Comparison of ENCODE assay signal across 8 cellular contexts in the genomic region with DNA sequence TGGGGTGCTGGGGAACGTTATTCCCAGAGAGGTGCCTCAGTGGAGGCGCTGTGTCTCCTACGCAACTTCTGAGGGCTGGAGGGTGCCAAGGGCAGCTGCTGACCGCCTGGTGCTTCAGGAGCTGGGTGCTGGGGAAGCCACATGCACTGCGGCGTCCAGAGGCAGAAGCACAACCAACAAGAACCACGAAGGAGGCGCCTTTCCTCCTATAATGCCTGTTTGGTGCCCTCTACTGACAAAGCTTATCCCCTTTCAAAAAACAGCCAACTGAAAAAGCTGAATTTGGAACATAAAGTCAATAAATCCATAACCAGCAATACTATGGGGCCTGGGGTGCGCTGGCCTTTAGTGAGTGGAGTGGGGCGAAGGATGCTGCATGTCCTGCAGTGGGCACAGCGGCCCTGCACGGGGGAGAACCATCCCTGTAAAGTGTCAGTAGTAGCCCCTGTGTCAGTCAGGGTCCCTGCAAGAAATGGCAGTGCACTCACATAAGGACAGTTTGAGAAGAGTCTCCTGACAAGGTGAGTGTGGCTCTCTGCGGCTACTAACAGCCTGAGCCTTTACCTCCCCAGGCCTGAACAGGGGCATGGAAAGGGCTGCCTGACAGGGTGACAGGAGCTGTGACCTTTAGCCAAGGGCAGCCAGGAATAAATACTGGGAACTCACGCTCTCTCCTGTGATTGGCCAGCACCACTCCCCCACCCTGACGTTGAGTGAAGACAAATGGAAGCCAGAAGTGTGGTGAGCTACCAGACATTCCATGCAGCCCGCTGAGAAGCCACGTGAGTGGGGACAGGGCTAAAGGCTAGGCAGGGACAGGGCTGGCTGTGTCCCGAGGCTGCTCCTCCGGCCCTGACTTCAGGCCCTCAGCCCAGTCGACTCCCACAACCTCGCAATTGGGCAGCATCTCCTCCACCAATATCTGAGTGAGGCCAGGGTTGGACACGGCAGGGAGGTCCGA. TPM values are rescaled to one million over a fixed set of nuclear protein-coding genes. Genes with fewer than 3 reads are reported as not detected.
DNase-seq lines count a peak whose midpoint lies in the region; FAIRE-seq and TF ChIP-seq lines count a peak whose summit lies in the region.
"Had no signal": no experiment of that assay in that cellular context is flagged by ENCODE, and none has a peak within 500 bp of the region (broad histone marks: within the 10 kb centered on the region; RNA-seq: fewer than 3 reads in every experiment).

No MANE protein-coding gene starts in this region.

- H3K9me3 ChIP-seq in H1 (ENCODE audit: insufficient read depth in 2 of 2, low read depth in 1 of 2, low read length in 1 of 2) (no peaks in the 10 kb centered on the region), osteoblast (ENCODE audit: low read depth, low read length) (no peaks in the 10 kb centered on the region)

- no peak overlapping the region for H3K4ac ChIP-seq in H1 (replicated peaks; ENCODE audit: insufficient read length, low read depth, low read length)

- H4K5ac ChIP-seq in H1 (ENCODE audit: insufficient read length, low read depth, low read length), result no peak overlapping the region

- peaks cover 0 to 13% (median 4%) of the 10 kb centered on the region in 4 experiments; a peak in 5 of 7 replicates for H3K4me1 ChIP-seq in H1 (replicated peaks in 1 of 4; ENCODE audit: control insufficient read depth in 3 of 4, insufficient read depth in 4 of 4, low read length in 3 of 4)
- peaks cover 4% of the 10 kb centered on the region for H3K4me1 ChIP-seq in osteoblast (ENCODE audit: insufficient read depth, low read length)

- no peak overlapping the region for H3K9ac ChIP-seq in H1 (replicated peaks in 1 of 4; ENCODE audit: extremely low read depth in 1 of 4, low read depth in 3 of 4, low read length in 3 of 4)

- no peak overlapping the region for H3K56ac ChIP-seq in H1 (replicated peaks; ENCODE audit: insufficient read length, low read depth, low read length)

- H3K14ac ChIP-seq in H1 (ENCODE audit: insufficient read length), result no peak overlapping the region

- H4K91ac ChIP-seq in H1 (replicated peaks; ENCODE audit: insufficient read length, low read length), result no peak overlapping the region

- peaks cover 0 to 15% of the 10 kb centered on the region in 2 experiments for H4K20me1 ChIP-seq in H1 (replicated peaks in 1 of 2; ENCODE audit: control insufficient read depth in 1 of 2, insufficient read depth in 2 of 2, low read length in 2 of 2)
- H4K20me1 ChIP-seq in osteoblast (ENCODE audit: insufficient read depth, low read length), result peaks cover 7% of the 10 kb centered on the region

- no peak overlapping the region for H2BK120ac ChIP-seq in H1 (replicated peaks; ENCODE audit: low read depth, low read length)

- H2BK5ac ChIP-seq in H1 (ENCODE audit: low read depth, low read length), result peak overlapping the region; percentile 8; the same call in 1 of the 2 replicates

- H3K36me3 ChIP-seq in H1 (ENCODE audit: control insufficient read depth in 2 of 4, insufficient read depth in 4 of 4, low read length in 3 of 4) (peaks cover 9 to 20% (median 18%) of the 10 kb centered on the region in 4 experiments; a peak in 7 of 8 replicates), osteoblast (ENCODE audit: insufficient read depth, low read length) (peaks cover 15% of the 10 kb centered on the region)

- H3K79me2 ChIP-seq in H1 (ENCODE audit: control insufficient read depth in 1 of 2, insufficient read depth in 2 of 2, low read length in 2 of 2) (no peaks in the 10 kb centered on the region), osteoblast (ENCODE audit: insufficient read depth, low read length) (no peaks in the 10 kb centered on the region)

- TF ChIP-seq RAD21 in H1 (IDR thresholded peaks at IDR 0.05 in 1 of 2, conservative IDR thresholded peaks at IDR 0.05 in 1 of 2; ENCODE audit: low read depth in 2 of 2, low read length in 2 of 2), result peak; percentile 31 to 47

- CTCF ChIA-PET in H1 (lab: Charles Lee; ENCODE audit: partially characterized antibody), result interaction anchor here (0.6 to 4.1 kb wide), 17 partner anchors 8 to 434 kb away, joined by 3 to 21 read pairs (median 3); a partner anchor contains a TSS

- H3K27me3 ChIP-seq in H1 (replicated peaks in 1 of 4; ENCODE audit: control insufficient read depth in 3 of 4, extremely low read depth in 1 of 4, insufficient read depth in 3 of 4, low read length in 3 of 4) (no peaks in the 10 kb centered on the region), osteoblast (ENCODE audit: insufficient read depth, low read length) (no peaks in the 10 kb centered on the region)

- POLR2A ChIA-PET in H1 (lab: Charles Lee; ENCODE audit: partially characterized antibody), result interaction anchor here (0.8 to 1.7 kb wide), 9 partner anchors 8 to 166 kb away, joined by 3 to 12 read pairs (median 4); a partner anchor contains a TSS

- H3K4me3 ChIP-seq in H1 (ENCODE audit: extremely low read depth in 1 of 4, insufficient read depth in 2 of 4, low read depth in 3 of 4, low read length in 4 of 4), result no peak overlapping the region
- no peak overlapping the region for H3K4me3 ChIP-seq in osteoblast (ENCODE audit: insufficient read depth, low read length)

- H2BK20ac ChIP-seq in H1 (ENCODE audit: low read length), result no peak overlapping the region

- no peak for TF ChIP-seq EP300 in H1 (IDR thresholded peaks at IDR 0.05; ENCODE audit: borderline replicate concordance in 1 of 2, low read depth in 2 of 2, low read length in 2 of 2)

- FAIRE-seq in H1 (lab: Jason Lieb, UNC), result no peak

- no peak overlapping the region for H2BK15ac ChIP-seq in H1 (ENCODE audit: low read length)

- H2BK12ac ChIP-seq in H1 (ENCODE audit: low read depth, low read length), result 0 out of 2 replicates have a peak overlapping the region, but pooled peaks have one; percentile 70

- no peak overlapping the region for H2AK5ac ChIP-seq in H1 (ENCODE audit: low read depth, low read length)

- 89% methylated on average over 23 of the region's 23 CpGs; no CpG with 5 or more reads in 1 of the 2 experiments for WGBS in H1 (ENCODE audit: extremely low coverage in 1 of 2, insufficient coverage in 1 of 2, insufficient read length in 1 of 2, insufficient replicate concordance in 2 of 2, low coverage in 1 of 2, low lambda C conversion rate in 2 of 2, missing lambda C conversion rate in 1 of 2), 2 experiments

- no peak overlapping the region for H4K8ac ChIP-seq in H1 (ENCODE audit: extremely low read depth, insufficient read depth, low read length)

- H3K23ac ChIP-seq in H1 (ENCODE audit: insufficient read length), result no peak overlapping the region

- no peaks in the 10 kb centered on the region for H3K79me1 ChIP-seq in H1 (ENCODE audit: low read depth, low read length)

- no peak overlapping the region for H2AFZ ChIP-seq in H1 (ENCODE audit: low read length)
- no peak overlapping the region for H2AFZ ChIP-seq in osteoblast (ENCODE audit: low read length)

- H3K23me2 ChIP-seq in H1 (ENCODE audit: low read depth, low read length), result peaks cover 15% of the 10 kb centered on the region

- H3K4me2 ChIP-seq in H1 (ENCODE audit: insufficient read depth in 1 of 2, low read depth in 2 of 2, low read length in 2 of 2), result no peak overlapping the region
- H3K4me2 ChIP-seq in osteoblast (ENCODE audit: insufficient read depth, low read length), result no peak overlapping the region

- no peak for TF ChIP-seq POLR2A in H1 (IDR thresholded peaks at IDR 0.05; ENCODE audit: control extremely low read depth in 1 of 2, low read depth in 2 of 2, low read length in 2 of 2)

- no peak overlapping the region for H3K18ac ChIP-seq in H1 (ENCODE audit: extremely low read depth, low read length)

- peak; percentile 46 for DNase-seq in GF-D8 (lab: John Stamatoyannopoulos, UW)
- peak; percentile 61 for DNase-seq in NOMO-1 treated with DMSO at 0.1 percent for 48 hours (lab: John Stamatoyannopoulos, UW; ENCODE audit: unreplicated experiment)
- DNase-seq in H1 (ENCODE audit: low read depth in 1 of 2, low spot score in 2 of 2), result no peak
- DNase-seq in osteoblast (ENCODE audit: insufficient read length, low spot score, missing footprints), result peak; percentile 90
- DNase-seq in globus pallidus (ENCODE audit: low spot score), result no peak
- DNase-seq in DMS153 (lab: John Stamatoyannopoulos, UW), result no peak
- DNase-seq in mucosa of gallbladder (ENCODE audit: low spot score), result no peak
- DNase-seq: aorta had no signal

- TF ChIP-seq CTCF in H1 (IDR thresholded peaks at IDR 0.05; ENCODE audit: control extremely low read depth in 1 of 3, insufficient read depth in 1 of 3, low read depth in 1 of 3, low read length in 3 of 3), result peak in 2 of 3 experiments; percentile 27 to 35; a peak in 3 of 4 replicates
- peak; percentile 43 for TF ChIP-seq CTCF in osteoblast (IDR thresholded peaks at IDR 0.05; ENCODE audit: extremely low read depth, low read depth, low read length)

- H3K27ac ChIP-seq in H1 (ENCODE audit: low read depth, low read length) (no peak overlapping the region), osteoblast (ENCODE audit: low read depth, low read length) (no peak overlapping the region)

RNA-seq across cellular contexts. Expression of a gene that starts 4.5 kb away (rescaled TPM):
- total RNA-seq in H1 (2021; fragmentation: NEBNext Ultra II Directional; extraction: Animal tissue kit (Norgen Biotek cat#: 25700)), result 0.86 and 1.6 TPM in 2 replicates
- 0.55 and 0.67 TPM in 2 replicates for polyA plus RNA-seq in H1 (2011; rRNA removed)
- polyA plus RNA-seq in H1 (2011; cell fraction: cytosol; rRNA removed), result 0.43 TPM
- 0.88 TPM for polyA plus RNA-seq in H1 (2011; cell fraction: nucleus; rRNA removed)
- 0.28 to 1.6 TPM (median 0.69 TPM) in 4 replicates for polyA plus RNA-seq in H1 (2012, experiment 1 of 2)
- polyA plus RNA-seq in H1 (2012, experiment 2 of 2), result 0.58 TPM
- polyA plus RNA-seq in H1 (2013, experiment 1 of 2), result 0.61 TPM
- 0.70 TPM for polyA plus RNA-seq in H1 (2013, experiment 2 of 2)
- polyA minus RNA-seq in H1 (2011; rRNA and poly(A)+ RNA removed), result 0.16 TPM in 1 of 2 replicates, not detected in the other
- not detected for polyA minus RNA-seq in H1 (2011; cell fraction: cytosol; rRNA and poly(A)+ RNA removed)
- 1.3 TPM for polyA minus RNA-seq in H1 (2011; cell fraction: nucleus; rRNA and poly(A)+ RNA removed)
- total RNA-seq in osteoblast (0.59 and 0.72 TPM in 2 replicates), mucosa of gallbladder (2.4 TPM)

RNA-seq across cellular contexts. Expression of a gene that starts 8.0 kb away (rescaled TPM):
- total RNA-seq in H1 (2021; fragmentation: NEBNext Ultra II Directional; extraction: Animal tissue kit (Norgen Biotek cat#: 25700)), result 86.8 and 92.2 TPM in 2 replicates
- 170 and 190 TPM in 2 replicates for polyA plus RNA-seq in H1 (2011; rRNA removed)
- polyA plus RNA-seq in H1 (2011; cell fraction: cytosol; rRNA removed), result 178 TPM
- polyA plus RNA-seq in H1 (2011; cell fraction: nucleus; rRNA removed), result 109 TPM
- polyA plus RNA-seq in H1 (2012, experiment 1 of 2), result 79.9 to 110 TPM (median 110 TPM) in 4 replicates
- polyA plus RNA-seq in H1 (2012, experiment 2 of 2), result 150 TPM
- polyA plus RNA-seq in H1 (2013, experiment 1 of 2), result 57.8 TPM
- 57.8 TPM for polyA plus RNA-seq in H1 (2013, experiment 2 of 2)
- polyA minus RNA-seq in H1 (2011; rRNA and poly(A)+ RNA removed), result 90.0 and 93.9 TPM in 2 replicates
- polyA minus RNA-seq in H1 (2011; cell fraction: cytosol; rRNA and poly(A)+ RNA removed), result 73.2 TPM
- polyA minus RNA-seq in H1 (2011; cell fraction: nucleus; rRNA and poly(A)+ RNA removed), result 37.0 TPM
- total RNA-seq in osteoblast, result 27.4 and 30.0 TPM in 2 replicates
- 45.0 TPM for total RNA-seq in mucosa of gallbladder

RNA-seq across cellular contexts. Expression of a gene that starts 11.2 kb away (rescaled TPM):
- not detected in 2 replicates for total RNA-seq in H1 (2021; fragmentation: NEBNext Ultra II Directional; extraction: Animal tissue kit (Norgen Biotek cat#: 25700))
- polyA plus RNA-seq in H1 (2011; rRNA removed), result not detected in 2 replicates
- polyA plus RNA-seq in H1 (2011; cell fraction: cytosol; rRNA removed), result not detected
- polyA plus RNA-seq in H1 (2011; cell fraction: nucleus; rRNA removed), result not detected
- not detected in 4 replicates for polyA plus RNA-seq in H1 (2012, experiment 1 of 2)
- not detected for polyA plus RNA-seq in H1 (2012, experiment 2 of 2)
- polyA plus RNA-seq in H1 (2013, experiment 1 of 2), result not detected
- not detected for polyA plus RNA-seq in H1 (2013, experiment 2 of 2)
- polyA minus RNA-seq in H1 (2011; rRNA and poly(A)+ RNA removed), result not detected in 2 replicates
- polyA minus RNA-seq in H1 (2011; cell fraction: cytosol; rRNA and poly(A)+ RNA removed), result not detected
- not detected for polyA minus RNA-seq in H1 (2011; cell fraction: nucleus; rRNA and poly(A)+ RNA removed)
- total RNA-seq in osteoblast, result not detected in 2 replicates
- not detected for total RNA-seq in mucosa of gallbladder
- total RNA-seq: aorta had no signal

RNA-seq across cellular contexts. Expression of a gene that starts 34.1 kb away (rescaled TPM):
- 14.2 and 15.2 TPM in 2 replicates for total RNA-seq in H1 (2021; fragmentation: NEBNext Ultra II Directional; extraction: Animal tissue kit (Norgen Biotek cat#: 25700))
- polyA plus RNA-seq in H1 (2011; rRNA removed), result 69.6 and 103 TPM in 2 replicates
- polyA plus RNA-seq in H1 (2011; cell fraction: cytosol; rRNA removed), result 46.5 TPM
- 93.1 TPM for polyA plus RNA-seq in H1 (2011; cell fraction: nucleus; rRNA removed)
- polyA plus RNA-seq in H1 (2012, experiment 1 of 2), result 10.6 to 41.9 TPM (median 29.6 TPM) in 4 replicates
- 34.0 TPM for polyA plus RNA-seq in H1 (2012, experiment 2 of 2)
- polyA plus RNA-seq in H1 (2013, experiment 1 of 2), result 29.0 TPM
- 28.6 TPM for polyA plus RNA-seq in H1 (2013, experiment 2 of 2)
- 13.7 and 25.1 TPM in 2 replicates for polyA minus RNA-seq in H1 (2011; rRNA and poly(A)+ RNA removed)
- 34.5 TPM for polyA minus RNA-seq in H1 (2011; cell fraction: cytosol; rRNA and poly(A)+ RNA removed)
- polyA minus RNA-seq in H1 (2011; cell fraction: nucleus; rRNA and poly(A)+ RNA removed), result 30.6 TPM
- total RNA-seq in osteoblast (33.9 and 37.3 TPM in 2 replicates), mucosa of gallbladder (26.4 TPM)

RNA-seq across cellular contexts. Expression of a gene that starts 34.5 kb away (rescaled TPM):
- 56.2 and 66.0 TPM in 2 replicates for total RNA-seq in H1 (2021; fragmentation: NEBNext Ultra II Directional; extraction: Animal tissue kit (Norgen Biotek cat#: 25700))
- polyA plus RNA-seq in H1 (2011; rRNA removed), result 92.8 and 125 TPM in 2 replicates
- polyA plus RNA-seq in H1 (2011; cell fraction: cytosol; rRNA removed), result 99.3 TPM
- 84.3 TPM for polyA plus RNA-seq in H1 (2011; cell fraction: nucleus; rRNA removed)
- 66.1 to 69.5 TPM (median 68.1 TPM) in 4 replicates for polyA plus RNA-seq in H1 (2012, experiment 1 of 2)
- 92.1 TPM for polyA plus RNA-seq in H1 (2012, experiment 2 of 2)
- 40.1 TPM for polyA plus RNA-seq in H1 (2013, experiment 1 of 2)
- polyA plus RNA-seq in H1 (2013, experiment 2 of 2), result 38.2 TPM
- 18.9 and 23.9 TPM in 2 replicates for polyA minus RNA-seq in H1 (2011; rRNA and poly(A)+ RNA removed)
- 30.8 TPM for polyA minus RNA-seq in H1 (2011; cell fraction: cytosol; rRNA and poly(A)+ RNA removed)
- polyA minus RNA-seq in H1 (2011; cell fraction: nucleus; rRNA and poly(A)+ RNA removed), result 19.9 TPM
- 13.3 and 14.5 TPM in 2 replicates for total RNA-seq in osteoblast
- total RNA-seq in mucosa of gallbladder, result 12.3 TPM

Comparison
In these comparisons a context has a peak if more than half of its experiments do, and no peak if none do; other contexts are left out.
1. DNase-seq: peak in GF-D8 (single experiment), NOMO-1 treated with DMSO at 0.1 percent for 48 hours (single experiment) and osteoblast (single experiment); none in H1 (0 of 2), globus pallidus (single experiment), DMS153 (single experiment) and mucosa of gallbladder (single experiment).